ENCODE assay signal across 9 cellular contexts in genomic region chr1:203287896-203288295, GRCh38. TPM values are rescaled to one million over a fixed set of nuclear protein-coding genes. Genes with fewer than 3 reads are reported as not detected.
DNase-seq lines count a peak whose midpoint lies in the region; ATAC-seq and TF ChIP-seq lines count a peak whose summit lies in the region.
"Had no signal": no experiment of that assay in that cellular context is flagged by ENCODE, and none has a peak within 500 bp of the region (broad histone marks: within the 10 kb centered on the region; RNA-seq: fewer than 3 reads in every experiment).

No MANE protein-coding gene starts in this region.

- H3K4me2 ChIP-seq in DOHH2 (ENCODE audit: low read length) = peak overlapping the region; percentile 95

- TF ChIP-seq CTCF in DOHH2 (IDR thresholded peaks at IDR 0.05; ENCODE audit: low read depth, low read length, poor library complexity, severe bottlenecking) (no peak), esophagus squamous epithelium (IDR thresholded peaks at IDR 0.05) (no peak), gastrocnemius medialis (IDR thresholded peaks at IDR 0.05 in 4 of 5, conservative IDR thresholded peaks at IDR 0.05 in 1 of 5) (no peak), GM13977 (IDR thresholded peaks at IDR 0.05; ENCODE audit: extremely low read depth, insufficient read depth, missing control alignments) (no peak)

- peaks cover 50% of the 10 kb centered on the region for H3F3A ChIP-seq in DOHH2 (ENCODE audit: control insufficient read depth, insufficient read depth)

- whole genome bisulfite sequencing in esophagus squamous epithelium, 2 donors = 75 to 92% methylated on average over 3 to 4 of the region's 5 CpGs

- H3K27ac ChIP-seq in DOHH2 (ENCODE audit: low read depth, low read length) (peak overlapping the region; percentile 98), SJCRH30 (peak overlapping the region; percentile 78), esophagus squamous epithelium (peak overlapping the region; percentile 84 to 93 (median 91)), gastrocnemius medialis (peak overlapping the region; percentile 91 to 96 (median 94))

- H3K79me2 ChIP-seq in DOHH2 (ENCODE audit: control insufficient read depth, low read length) = 0 out of 2 replicates have a peak, but pooled peaks cover 3% of the 10 kb centered on the region

- no peak for DNase-seq in SJCRH30
- no peak for DNase-seq in esophagus squamous epithelium (lab: John Stamatoyannopoulos, UW)
- no peak for DNase-seq in gastrocnemius medialis
- DNase-seq in GM13977 (ENCODE audit: low spot score) = no peak
- no peak for DNase-seq in NCI-H2196 (lab: John Stamatoyannopoulos, UW; ENCODE audit: unreplicated experiment)
- DNase-seq: NCI-H446 treated with DMSO at 0.1 percent for 48 hours had no signal

- H3K36me3 ChIP-seq in DOHH2 (ENCODE audit: control insufficient read depth, low read length) (peaks cover 13% of the 10 kb centered on the region), SJCRH30 (no peaks in the 10 kb centered on the region), esophagus squamous epithelium (no peaks in the 10 kb centered on the region), gastrocnemius medialis (no peaks in the 10 kb centered on the region)

- H3K9me2 ChIP-seq in DOHH2 (replicated peaks; ENCODE audit: control insufficient read depth, low read length) = no peaks in the 10 kb centered on the region

- H3K4me3 ChIP-seq in DOHH2 (ENCODE audit: low read length) (peak overlapping the region; percentile 70), SJCRH30 (no peak overlapping the region), esophagus squamous epithelium (no peak overlapping the region), gastrocnemius medialis (no peak overlapping the region)

- in situ Hi-C loops in gastrocnemius medialis (cut with MboI; ENCODE audit: low sequenced_read_pairs in 4 of 4) = no loop called here
- in situ Hi-C loops in GM13977 (cut with MboI; ENCODE audit: low pct_unique_long_range_greater_than_20kb, low sequenced_read_pairs, unreplicated experiment) = no loop called here

- H4K20me1 ChIP-seq in DOHH2 (ENCODE audit: control insufficient read depth, insufficient read depth, low read depth, low read length) = no peaks in the 10 kb centered on the region

- intact Hi-C loops in esophagus squamous epithelium (cut with DNase I) = no loop called here
- intact Hi-C loops in gastrocnemius medialis (cut with DNase I; ENCODE audit: low total_unique reads) = no loop called here

- H3K27me3 ChIP-seq in DOHH2 (ENCODE audit: control insufficient read depth, low read length) (no peaks in the 10 kb centered on the region), SJCRH30 (no peaks in the 10 kb centered on the region), esophagus squamous epithelium (no peaks in the 10 kb centered on the region), gastrocnemius medialis (no peaks in the 10 kb centered on the region)

- H3K4me1 ChIP-seq in DOHH2 (ENCODE audit: control insufficient read depth, low read length) (peaks cover 96% of the 10 kb centered on the region), SJCRH30 (peaks cover 66% of the 10 kb centered on the region), esophagus squamous epithelium (peaks cover 48 to 75% (median 59%) of the 10 kb centered on the region in 3 donors), gastrocnemius medialis (peaks cover 64 to 73% of the 10 kb centered on the region in 2 donors)

- TF ChIP-seq POLR2A in esophagus squamous epithelium (IDR thresholded peaks at IDR 0.05) (no peak), gastrocnemius medialis (IDR thresholded peaks at IDR 0.05) (no peak)

- H3K9me3 ChIP-seq in DOHH2 (ENCODE audit: control insufficient read depth, insufficient read depth, low read length) (no peaks in the 10 kb centered on the region), SJCRH30 (replicated peaks) (no peaks in the 10 kb centered on the region), esophagus squamous epithelium (no peaks in the 10 kb centered on the region), gastrocnemius medialis (no peaks in the 10 kb centered on the region)

- ATAC-seq in gastrocnemius medialis (no peak), HG02970 (IDR thresholded peaks at IDR 0.05; ENCODE audit: low FRiP score, unreplicated experiment) (no peak), GM18907 (IDR thresholded peaks at IDR 0.05; ENCODE audit: unreplicated experiment) (no peak)

RNA-seq across cellular contexts. Expression of gene BTG2, which starts 17.4 kb away (rescaled TPM):
- 59.8 and 63.1 TPM in 2 replicates for total RNA-seq in SJCRH30 (2014; rRNA removed; shearing (Covaris generic))
- total RNA-seq in esophagus squamous epithelium (10 to 100 TPM; 29.7 to 46.2 (median 41.3) TPM), gastrocnemius medialis (100 to 1,000 TPM in 1 of 4 donors, 10 to 100 TPM in 3; 48.0 to 286 (median 74.9) TPM)

RNA-seq across cellular contexts. Expression of gene CHIT1, which starts 58.4 kb away (rescaled TPM):
- 0.08 and 0.18 TPM in 2 replicates for total RNA-seq in SJCRH30 (2014; rRNA removed; shearing (Covaris generic))
- total RNA-seq in esophagus squamous epithelium (under 1 TPM in 1 of 4 donors, not detected in 3; 1.00 TPM), gastrocnemius medialis (under 1 TPM in 1 of 4 donors, not detected in 3; 0.20 TPM)
